ENCODE assay signal across 18 cellular contexts in genomic region chr2:192000196-192000990, GRCh38.
DNase-seq lines count a peak whose midpoint lies in the region; ATAC-seq and TF ChIP-seq lines count a peak whose summit lies in the region.
"Had no signal": no experiment of that assay in that cellular context is flagged by ENCODE, and none has a peak within 500 bp of the region (broad histone marks: within the 10 kb centered on the region; RNA-seq: fewer than 3 reads in every experiment).

No MANE protein-coding gene starts in this region.

- no CpG with 5 or more reads among the region's 1 CpG for WGBS in mesendoderm (ENCODE audit: extremely low coverage, insufficient coverage, low lambda C conversion rate)

- POLR2A ChIA-PET in HCT116 (lab: Charles Lee), result no interaction called here

- H3K23ac ChIP-seq in mesendoderm (ENCODE audit: low read length), result no peak overlapping the region

- no peak overlapping the region for H4K8ac ChIP-seq in mesendoderm (ENCODE audit: low read depth, low read length)

- TF ChIP-seq POLR2A in HCT116 (IDR thresholded peaks at IDR 0.05; ENCODE audit: borderline replicate concordance, extremely low read depth, insufficient read depth, insufficient read length), result no peak

- RAD21 ChIA-PET in HCT116 (lab: Charles Lee; ENCODE audit: low non-redundant PET in 1 of 2, low total read pairs in 2 of 2, uncharacterized antibody in 2 of 2, unreplicated experiment in 2 of 2), result no interaction called here

- no peak for ATAC-seq in HCT116
- ATAC-seq: T-helper 17 cell had no signal

- no peak overlapping the region for H2AK5ac ChIP-seq in mesendoderm (ENCODE audit: low read length)

- no peak for TF ChIP-seq CTCF in HCT116 (IDR thresholded peaks at IDR 0.05 in 2 of 3, conservative IDR thresholded peaks at IDR 0.05 in 1 of 3; ENCODE audit: borderline replicate concordance in 1 of 3, insufficient read depth in 1 of 3, low read depth in 2 of 3, low read length in 2 of 3)

- H3K9ac ChIP-seq in HCT116 (ENCODE audit: low read length) (no peak overlapping the region), mesendoderm (ENCODE audit: low read length) (no peak overlapping the region)

- no peak overlapping the region for H4K5ac ChIP-seq in mesendoderm (ENCODE audit: low read length)

- H3K4me1 ChIP-seq in HCT116 (ENCODE audit: control insufficient read depth in 1 of 2, insufficient read depth in 2 of 2, low read length in 2 of 2) (peaks cover 8 to 12% of the 10 kb centered on the region in 2 experiments; a peak in 3 of 4 replicates), mesendoderm (ENCODE audit: control insufficient read depth, low read depth, low read length) (no peaks in the 10 kb centered on the region)
- H3K4me1 ChIP-seq: Peyer's patch had no signal

- TF ChIP-seq RAD21 in HCT116 (IDR thresholded peaks at IDR 0.05; ENCODE audit: low read depth), result no peak

- no peaks in the 10 kb centered on the region for H3K79me2 ChIP-seq in HCT116 (ENCODE audit: insufficient read depth, low read length)
- H3K79me2 ChIP-seq in mesendoderm (ENCODE audit: control insufficient read depth, insufficient read depth, low read length), result no peaks in the 10 kb centered on the region

- intact Hi-C loops in HCT116 (cut with micrococcal nuclease), result no loop called here

- H3K4me2 ChIP-seq in HCT116 (ENCODE audit: low read length), result no peak overlapping the region
- H3K4me2 ChIP-seq in mesendoderm (ENCODE audit: low read length), result no peak overlapping the region

- H2AFZ ChIP-seq in HCT116 (ENCODE audit: low read depth, low read length, poor library complexity, severe bottlenecking), result peak overlapping the region; percentile 47

- no peaks in the 10 kb centered on the region for H3K9me2 ChIP-seq in HCT116 (ENCODE audit: insufficient read depth)

- DNase-seq in D341Med (ENCODE audit: low spot score), result peak; percentile 32
- no peak for DNase-seq in HCT116 (ENCODE audit: low read depth, low spot score)
- DNase-seq in NCI-H446 treated with DMSO at 0.1 percent for 48 hours (lab: John Stamatoyannopoulos, UW), result peak; percentile 89
- DNase-seq in cerebellar cortex (ENCODE audit: low spot score), result peak; percentile 77
- no peak for DNase-seq in kidney glomerular epithelial cell (lab: John Stamatoyannopoulos, UW)
- DNase-seq in NCI-H2107 treated with DMSO at 0.1 percent for 48 hours (lab: John Stamatoyannopoulos, UW; ENCODE audit: unreplicated experiment), result no peak
- DNase-seq in mesendoderm, result no peak
- no peak for DNase-seq in stimulated activated naive CD4-positive, alpha-beta T cell (lab: John Stamatoyannopoulos, UW)
- DNase-seq: COR-L47; DMS79; H7; Karpas-422; NCI-H1417; NCI-H1930; NCI-H526; NK-92 treated with Interleukin-12 subunit alpha and Interleukin-12 subunit beta, amount 100 ng/mL, for 24 hours; Peyer's patch; T-helper 17 cell had no signal

- CTCF ChIA-PET in HCT116 (lab: Charles Lee), result interaction anchor here (0.9 kb wide), 1 partner anchor 53 kb away, joined by 3 read pairs; no protein-coding TSS in a partner anchor

- H3K36me3 ChIP-seq in HCT116 (ENCODE audit: control insufficient read depth in 1 of 2, insufficient read depth in 2 of 2, low read length in 2 of 2) (no peaks in the 10 kb centered on the region), mesendoderm (ENCODE audit: control insufficient read depth, insufficient read depth, low read length) (no peaks in the 10 kb centered on the region)
- H3K36me3 ChIP-seq: Peyer's patch had no signal

- H2BK5ac ChIP-seq in mesendoderm (ENCODE audit: low read length), result no peak overlapping the region

- H2BK120ac ChIP-seq in mesendoderm (ENCODE audit: low read depth, low read length), result no peak overlapping the region

- no peak overlapping the region for H3K4ac ChIP-seq in mesendoderm (ENCODE audit: low read depth, low read length)

- no peak overlapping the region for H3K27ac ChIP-seq in HCT116 (ENCODE audit: low read depth, low read length)
- no peak overlapping the region for H3K27ac ChIP-seq in mesendoderm (ENCODE audit: low read depth, low read length)
- H3K27ac ChIP-seq: Peyer's patch had no signal

- H4K20me1 ChIP-seq in HCT116 (ENCODE audit: insufficient read depth), result no peaks in the 10 kb centered on the region

- H3K56ac ChIP-seq in mesendoderm (ENCODE audit: low read length), result no peak overlapping the region

- no TSS peak for BruUV-seq in HCT116 (replicated peaks; lab: Mats Ljungman, UMichigan)

- H3K4me3 ChIP-seq in HCT116 (replicated peaks in 1 of 2; ENCODE audit: low read depth in 1 of 2, low read length in 2 of 2) (no peak overlapping the region), mesendoderm (ENCODE audit: low read length) (no peak overlapping the region)
- H3K4me3 ChIP-seq: Peyer's patch had no signal

- no peaks in the 10 kb centered on the region for H3K9me3 ChIP-seq in HCT116 (ENCODE audit: control insufficient read depth in 1 of 2, insufficient read depth in 1 of 2, low read depth in 1 of 2, low read length in 2 of 2)
- H3K9me3 ChIP-seq: Peyer's patch had no signal

- no peaks in the 10 kb centered on the region for H3K79me1 ChIP-seq in mesendoderm (ENCODE audit: low read length)

- H3K27me3 ChIP-seq in HCT116 (ENCODE audit: insufficient read depth, low read length) (no peaks in the 10 kb centered on the region), mesendoderm (ENCODE audit: insufficient read depth, low read length, poor library complexity) (no peaks in the 10 kb centered on the region)
- H3K27me3 ChIP-seq: Peyer's patch had no signal

- H2BK15ac ChIP-seq in mesendoderm (replicated peaks; ENCODE audit: low read depth), result no peak overlapping the region

- H3K18ac ChIP-seq in mesendoderm (ENCODE audit: low read length), result no peak overlapping the region

TF ChIP-seq in HCT116, 20 proteins besides CTCF, POLR2A, EP300 and RAD21:
- TF ChIP-seq YY1 (IDR thresholded peaks at IDR 0.05; ENCODE audit: extremely low read depth, insufficient replicate concordance, low read depth, low read length), result no peak
- TF ChIP-seq REST (IDR thresholded peaks at IDR 0.05; ENCODE audit: low read depth), result no peak
- TF ChIP-seq ATF3 (IDR thresholded peaks at IDR 0.05), result no peak
- no peak for TF ChIP-seq POLR2AphosphoS5 (IDR thresholded peaks at IDR 0.05; ENCODE audit: low read depth, low read length)
- TF ChIP-seq SRF (IDR thresholded peaks at IDR 0.05; ENCODE audit: low read depth), result no peak
- no peak for TF ChIP-seq CBX3 (IDR thresholded peaks at IDR 0.05; ENCODE audit: low read depth)
- no peak for TF ChIP-seq TCF7L2 (IDR thresholded peaks at IDR 0.05; ENCODE audit: borderline replicate concordance, extremely low read depth, insufficient read depth, insufficient read length)
- TF ChIP-seq ELF1 (IDR thresholded peaks at IDR 0.05; ENCODE audit: borderline replicate concordance, low read depth), result no peak
- TF ChIP-seq, protein P1, sequence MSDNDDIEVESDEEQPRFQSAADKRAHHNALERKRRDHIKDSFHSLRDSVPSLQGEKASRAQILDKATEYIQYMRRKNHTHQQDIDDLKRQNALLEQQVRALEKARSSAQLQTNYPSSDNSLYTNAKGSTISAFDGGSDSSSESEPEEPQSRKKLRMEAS (IDR thresholded peaks at IDR 0.05), result no peak
- TF ChIP-seq CEBPB (IDR thresholded peaks at IDR 0.05; ENCODE audit: low read depth), result no peak
- no peak for TF ChIP-seq EGR1 (IDR thresholded peaks at IDR 0.05; ENCODE audit: low read depth)
- no peak for TF ChIP-seq ZFX (IDR thresholded peaks at IDR 0.05)
- TF ChIP-seq FOSL1 (IDR thresholded peaks at IDR 0.05; ENCODE audit: low read depth), result no peak

Comparison
In these comparisons a context has a peak if more than half of its experiments do, and no peak if none do; other contexts are left out.
1. DNase-seq: peak in D341Med (single experiment), NCI-H446 treated with DMSO at 0.1 percent for 48 hours (single experiment) and cerebellar cortex (single experiment); none in HCT116 (single experiment), kidney glomerular epithelial cell (single experiment), NCI-H2107 treated with DMSO at 0.1 percent for 48 hours (single experiment), mesendoderm (single experiment) and stimulated activated naive CD4-positive, alpha-beta T cell (0 of 6).